1 cellular context compared by ENCODE assay signal in the genomic region with DNA sequence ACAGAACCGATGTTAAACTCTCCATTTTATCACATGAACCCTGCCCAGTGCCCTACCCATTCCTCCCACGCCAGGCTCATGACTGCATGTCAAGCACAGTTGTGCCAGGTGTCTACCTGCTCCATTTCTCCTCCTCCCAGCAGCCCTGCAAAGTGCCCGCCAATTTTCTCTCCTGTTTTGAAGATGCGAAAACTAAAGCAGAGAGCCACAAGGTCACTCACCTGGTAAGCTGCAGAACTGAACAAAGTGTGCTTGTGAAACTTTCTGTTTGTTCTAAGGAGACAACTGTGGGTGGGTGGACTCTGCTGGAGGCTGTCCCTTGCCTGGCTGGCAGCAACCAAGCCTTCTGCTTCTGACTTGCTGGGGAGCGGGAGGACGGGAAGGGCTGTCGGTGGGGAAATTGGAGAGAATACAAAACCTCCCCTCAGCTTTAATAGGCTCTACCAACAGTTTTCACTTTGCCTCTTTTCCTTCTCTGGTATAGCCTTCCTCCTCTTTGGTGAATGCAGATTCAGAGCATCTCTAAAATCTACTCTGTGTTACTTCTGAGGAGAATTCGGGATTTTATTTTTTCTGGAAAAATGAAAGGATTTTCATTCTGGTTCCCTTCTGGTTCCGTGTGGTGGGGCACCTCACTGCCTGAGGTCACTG.
A peak's percentile ranks its signal among the peaks of the same experiment; 100 is the strongest.
TF ChIP-seq lines count a peak whose summit lies in the region.

No MANE protein-coding gene starts in this region.

TF ChIP-seq in HepG2, 621 proteins besides CTCF, POLR2A, EP300 and RAD21 (continued from another document and continues in another):
- TF ChIP-seq, protein P1, sequence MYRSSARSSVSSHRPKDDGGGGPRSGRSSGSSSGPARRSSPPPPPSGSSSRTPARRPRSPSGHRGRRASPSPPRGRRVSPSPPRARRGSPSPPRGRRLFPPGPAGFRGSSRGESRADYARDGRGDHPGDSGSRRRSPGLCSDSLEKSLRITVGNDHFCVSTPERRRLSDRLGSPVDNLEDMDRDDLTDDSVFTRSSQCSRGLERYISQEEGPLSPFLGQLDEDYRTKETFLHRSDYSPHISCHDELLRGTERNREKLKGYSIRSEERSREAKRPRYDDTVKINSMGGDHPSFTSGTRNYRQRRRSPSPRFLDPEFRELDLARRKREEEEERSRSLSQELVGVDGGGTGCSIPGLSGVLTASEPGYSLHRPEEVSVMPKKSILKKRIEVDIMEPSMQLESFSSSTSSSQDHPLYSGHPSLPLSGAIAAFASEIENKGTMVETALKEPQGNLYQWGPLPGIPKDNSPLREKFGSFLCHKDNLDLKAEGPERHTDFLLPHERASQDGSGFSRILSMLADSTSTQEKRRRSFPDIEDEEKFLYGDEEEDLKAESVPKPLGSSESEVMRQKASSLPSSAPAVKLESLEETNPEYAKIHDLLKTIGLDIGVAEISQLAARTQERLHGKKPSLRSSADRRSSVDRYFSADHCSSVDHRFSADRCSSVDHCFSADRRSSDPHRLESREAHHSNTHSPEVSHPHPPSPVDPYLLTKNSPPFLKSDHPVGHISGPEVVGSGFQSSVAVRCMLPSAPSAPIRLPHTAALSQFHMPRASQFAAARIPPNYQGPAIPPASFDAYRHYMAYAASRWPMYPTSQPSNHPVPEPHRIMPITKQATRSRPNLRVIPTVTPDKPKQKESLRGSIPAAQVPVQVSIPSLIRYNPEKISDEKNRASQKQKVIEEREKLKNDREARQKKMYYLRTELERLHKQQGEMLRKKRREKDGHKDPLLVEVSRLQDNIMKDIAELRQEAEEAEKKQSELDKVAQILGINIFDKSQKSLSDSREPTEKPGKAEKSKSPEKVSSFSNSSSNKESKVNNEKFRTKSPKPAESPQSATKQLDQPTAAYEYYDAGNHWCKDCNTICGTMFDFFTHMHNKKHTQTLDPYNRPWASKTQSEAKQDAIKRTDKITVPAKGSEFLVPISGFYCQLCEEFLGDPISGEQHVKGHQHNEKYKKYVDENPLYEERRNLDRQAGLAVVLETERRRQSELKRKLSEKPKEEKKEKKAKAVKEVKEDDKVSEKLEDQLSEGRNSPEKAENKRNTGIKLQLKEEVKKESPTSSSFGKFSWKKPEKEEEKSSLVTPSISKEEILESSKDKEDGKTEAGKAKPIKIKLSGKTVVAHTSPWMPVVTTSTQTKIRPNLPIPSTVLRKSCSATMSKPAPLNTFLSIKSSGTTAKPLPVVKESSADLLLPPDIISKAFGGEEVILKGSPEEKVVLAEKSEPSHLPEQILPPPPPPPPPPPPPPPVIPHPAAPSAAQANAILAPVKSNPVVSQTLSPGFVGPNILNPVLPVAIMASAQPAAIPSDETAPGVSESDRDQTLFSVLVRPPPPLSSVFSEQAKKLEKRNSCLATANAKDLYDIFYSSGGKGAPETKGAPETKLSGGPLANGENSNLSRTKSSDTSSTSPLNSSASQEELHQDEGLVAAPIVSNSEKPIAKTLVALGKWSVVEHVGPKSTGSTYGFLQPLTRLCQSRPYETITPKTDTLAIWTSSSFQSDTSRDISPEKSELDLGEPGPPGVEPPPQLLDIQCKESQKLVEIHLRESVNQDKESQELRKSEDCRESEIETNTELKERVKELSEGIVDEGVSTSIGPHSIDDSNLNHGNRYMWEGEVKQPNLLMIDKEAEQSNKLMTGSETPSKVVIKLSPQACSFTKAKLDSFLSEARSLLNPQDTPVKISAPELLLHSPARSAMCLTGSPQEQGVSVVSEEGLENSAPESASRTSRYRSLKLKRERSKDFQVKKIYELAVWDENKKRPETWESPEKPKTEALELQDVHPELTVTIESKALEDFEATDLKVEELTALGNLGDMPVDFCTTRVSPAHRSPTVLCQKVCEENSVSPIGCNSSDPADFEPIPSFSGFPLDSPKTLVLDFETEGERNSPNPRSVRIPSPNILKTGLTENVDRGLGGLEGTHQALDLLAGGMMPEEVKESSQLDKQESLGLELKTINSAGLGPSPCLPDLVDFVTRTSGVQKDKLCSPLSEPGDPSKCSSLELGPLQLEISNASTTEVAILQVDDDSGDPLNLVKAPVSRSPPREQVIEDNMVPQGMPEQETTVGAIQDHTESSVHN (CRISPR knock-in tag; IDR thresholded peaks at IDR 0.05) = no peak
- TF ChIP-seq ZNF343 (CRISPR knock-in tag; IDR thresholded peaks at IDR 0.05) (no peak), ZBTB21 (CRISPR knock-in tag; IDR thresholded peaks at IDR 0.05) (no peak), ZNF143 (CRISPR knock-in tag; IDR thresholded peaks at IDR 0.05) (0 out of 2 replicates have a peak, but pooled peaks have one; percentile 20), ZNF562 (CRISPR knock-in tag; IDR thresholded peaks at IDR 0.05; ENCODE audit: borderline replicate concordance) (no peak), GABPA (IDR thresholded peaks at IDR 0.05; ENCODE audit: low read depth, low read length) (no peak), GABPA (CRISPR knock-in tag; IDR thresholded peaks at IDR 0.05; ENCODE audit: low read depth) (no peak), ZNF33B (CRISPR knock-in tag; IDR thresholded peaks at IDR 0.05) (no peak), ZNF678 (CRISPR knock-in tag; IDR thresholded peaks at IDR 0.05) (no peak), NR3C1 (CRISPR knock-in tag; IDR thresholded peaks at IDR 0.05) (no peak), ZFAT (CRISPR knock-in tag; conservative IDR thresholded peaks at IDR 0.05) (no peak), KDM5B (CRISPR knock-in tag; IDR thresholded peaks at IDR 0.05; ENCODE audit: borderline replicate concordance) (no peak), HES4 (CRISPR knock-in tag; IDR thresholded peaks at IDR 0.05; ENCODE audit: borderline replicate concordance) (no peak), CENPT (CRISPR knock-in tag; IDR thresholded peaks at IDR 0.05; ENCODE audit: low read depth) (no peak), TBX3 (IDR thresholded peaks at IDR 0.05; ENCODE audit: borderline replicate concordance) (no peak), ISX (CRISPR knock-in tag; conservative IDR thresholded peaks at IDR 0.05) (no peak), ARNTL (CRISPR knock-in tag; IDR thresholded peaks at IDR 0.05) (0 out of 2 replicates have a peak, but pooled peaks have one; percentile 37), ZFP36L2 (CRISPR knock-in tag; IDR thresholded peaks at IDR 0.05) (no peak), SIN3B (IDR thresholded peaks at IDR 0.05; ENCODE audit: low read length) (no peak), MIER3 (CRISPR knock-in tag; IDR thresholded peaks at IDR 0.05; ENCODE audit: borderline replicate concordance) (peak; percentile 47; the same call in 1 of the 2 replicates), MYNN (CRISPR knock-in tag; IDR thresholded peaks at IDR 0.05; ENCODE audit: low read depth) (no peak), ARNT (IDR thresholded peaks at IDR 0.05) (no peak), DPF2 (CRISPR knock-in tag; IDR thresholded peaks at IDR 0.05; ENCODE audit: borderline replicate concordance, low read depth) (no peak), JUNB (CRISPR knock-in tag; IDR thresholded peaks at IDR 0.05; ENCODE audit: borderline replicate concordance) (no peak), RFXAP (CRISPR knock-in tag; IDR thresholded peaks at IDR 0.05; ENCODE audit: borderline replicate concordance) (no peak), NCOA5 (CRISPR knock-in tag; IDR thresholded peaks at IDR 0.05) (no peak), PHF21A (CRISPR knock-in tag; IDR thresholded peaks at IDR 0.05) (no peak), ZFP90 (CRISPR knock-in tag; IDR thresholded peaks at IDR 0.05; ENCODE audit: borderline replicate concordance) (no peak), BCL6 (CRISPR knock-in tag; IDR thresholded peaks at IDR 0.05) (peak; percentile 60), ZNF329 (CRISPR knock-in tag; IDR thresholded peaks at IDR 0.05; ENCODE audit: low read depth) (no peak), ZNF234 (CRISPR knock-in tag; conservative IDR thresholded peaks at IDR 0.05) (no peak), ZNF747 (CRISPR knock-in tag; IDR thresholded peaks at IDR 0.05; ENCODE audit: borderline replicate concordance) (no peak), CCAR2 (optimal IDR thresholded peaks at IDR 0.05; ENCODE audit: low read depth, low read length) (no peak), ZBTB8A (CRISPR knock-in tag; IDR thresholded peaks at IDR 0.05; ENCODE audit: borderline replicate concordance, low read depth) (no peak), TOPORS (CRISPR knock-in tag; IDR thresholded peaks at IDR 0.05) (no peak), ASH2L (IDR thresholded peaks at IDR 0.05; ENCODE audit: insufficient read length, low read depth, low read length) (peak; percentile 33), SOX13 (IDR thresholded peaks at IDR 0.05) (no peak), SOX13 (CRISPR knock-in tag; conservative IDR thresholded peaks at IDR 0.05 in 1 of 2, IDR thresholded peaks at IDR 0.05 in 1 of 2) (peak in 1 of 2 experiments; percentile 87; a peak in 2 of 4 replicates), JUND (CRISPR knock-in tag; IDR thresholded peaks at IDR 0.05) (no peak), ZNF564 (CRISPR knock-in tag; IDR thresholded peaks at IDR 0.05) (no peak), NFATC3 (CRISPR knock-in tag; IDR thresholded peaks at IDR 0.05) (no peak)
- TF ChIP-seq, protein P2, sequence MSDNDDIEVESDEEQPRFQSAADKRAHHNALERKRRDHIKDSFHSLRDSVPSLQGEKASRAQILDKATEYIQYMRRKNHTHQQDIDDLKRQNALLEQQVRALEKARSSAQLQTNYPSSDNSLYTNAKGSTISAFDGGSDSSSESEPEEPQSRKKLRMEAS (IDR thresholded peaks at IDR 0.05) = peak; percentile 56
- TF ChIP-seq, protein P3, sequence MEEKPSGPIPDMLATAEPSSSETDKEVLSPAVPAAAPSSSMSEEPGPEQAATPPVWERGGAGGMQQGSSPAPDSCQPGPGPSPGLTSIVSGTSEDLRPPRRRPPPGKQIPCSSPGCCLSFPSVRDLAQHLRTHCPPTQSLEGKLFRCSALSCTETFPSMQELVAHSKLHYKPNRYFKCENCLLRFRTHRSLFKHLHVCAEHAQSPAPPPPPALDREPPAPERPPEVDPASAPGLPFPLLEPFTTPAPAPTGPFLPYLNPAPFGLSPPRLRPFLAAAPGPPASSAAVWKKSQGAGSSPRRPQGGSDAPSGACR (CRISPR knock-in tag; IDR thresholded peaks at IDR 0.05) = no peak
- TF ChIP-seq, protein P4, sequence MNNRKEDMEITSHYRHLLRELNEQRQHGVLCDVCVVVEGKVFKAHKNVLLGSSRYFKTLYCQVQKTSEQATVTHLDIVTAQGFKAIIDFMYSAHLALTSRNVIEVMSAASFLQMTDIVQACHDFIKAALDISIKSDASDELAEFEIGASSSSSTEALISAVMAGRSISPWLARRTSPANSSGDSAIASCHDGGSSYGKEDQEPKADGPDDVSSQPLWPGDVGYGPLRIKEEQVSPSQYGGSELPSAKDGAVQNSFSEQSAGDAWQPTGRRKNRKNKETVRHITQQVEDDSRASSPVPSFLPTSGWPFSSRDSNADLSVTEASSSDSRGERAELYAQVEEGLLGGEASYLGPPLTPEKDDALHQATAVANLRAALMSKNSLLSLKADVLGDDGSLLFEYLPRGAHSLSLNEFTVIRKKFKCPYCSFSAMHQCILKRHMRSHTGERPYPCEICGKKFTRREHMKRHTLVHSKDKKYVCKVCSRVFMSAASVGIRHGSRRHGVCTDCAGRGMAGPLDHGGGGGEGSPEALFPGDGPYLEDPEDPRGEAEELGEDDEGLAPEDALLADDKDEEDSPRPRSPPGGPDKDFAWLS (CRISPR knock-in tag; IDR thresholded peaks at IDR 0.05; ENCODE audit: borderline replicate concordance) = no peak
- TF ChIP-seq, protein P5, sequence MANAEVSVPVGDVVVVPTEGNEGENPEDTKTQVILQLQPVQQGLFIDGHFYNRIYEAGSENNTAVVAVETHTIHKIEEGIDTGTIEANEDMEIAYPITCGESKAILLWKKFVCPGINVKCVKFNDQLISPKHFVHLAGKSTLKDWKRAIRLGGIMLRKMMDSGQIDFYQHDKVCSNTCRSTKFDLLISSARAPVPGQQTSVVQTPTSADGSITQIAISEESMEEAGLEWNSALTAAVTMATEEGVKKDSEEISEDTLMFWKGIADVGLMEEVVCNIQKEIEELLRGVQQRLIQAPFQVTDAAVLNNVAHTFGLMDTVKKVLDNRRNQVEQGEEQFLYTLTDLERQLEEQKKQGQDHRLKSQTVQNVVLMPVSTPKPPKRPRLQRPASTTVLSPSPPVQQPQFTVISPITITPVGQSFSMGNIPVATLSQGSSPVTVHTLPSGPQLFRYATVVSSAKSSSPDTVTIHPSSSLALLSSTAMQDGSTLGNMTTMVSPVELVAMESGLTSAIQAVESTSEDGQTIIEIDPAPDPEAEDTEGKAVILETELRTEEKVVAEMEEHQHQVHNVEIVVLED (CRISPR knock-in tag; IDR thresholded peaks at IDR 0.05; ENCODE audit: borderline replicate concordance) = no peak; the same call in 1 of the 2 replicates
- TF ChIP-seq, protein P6, sequence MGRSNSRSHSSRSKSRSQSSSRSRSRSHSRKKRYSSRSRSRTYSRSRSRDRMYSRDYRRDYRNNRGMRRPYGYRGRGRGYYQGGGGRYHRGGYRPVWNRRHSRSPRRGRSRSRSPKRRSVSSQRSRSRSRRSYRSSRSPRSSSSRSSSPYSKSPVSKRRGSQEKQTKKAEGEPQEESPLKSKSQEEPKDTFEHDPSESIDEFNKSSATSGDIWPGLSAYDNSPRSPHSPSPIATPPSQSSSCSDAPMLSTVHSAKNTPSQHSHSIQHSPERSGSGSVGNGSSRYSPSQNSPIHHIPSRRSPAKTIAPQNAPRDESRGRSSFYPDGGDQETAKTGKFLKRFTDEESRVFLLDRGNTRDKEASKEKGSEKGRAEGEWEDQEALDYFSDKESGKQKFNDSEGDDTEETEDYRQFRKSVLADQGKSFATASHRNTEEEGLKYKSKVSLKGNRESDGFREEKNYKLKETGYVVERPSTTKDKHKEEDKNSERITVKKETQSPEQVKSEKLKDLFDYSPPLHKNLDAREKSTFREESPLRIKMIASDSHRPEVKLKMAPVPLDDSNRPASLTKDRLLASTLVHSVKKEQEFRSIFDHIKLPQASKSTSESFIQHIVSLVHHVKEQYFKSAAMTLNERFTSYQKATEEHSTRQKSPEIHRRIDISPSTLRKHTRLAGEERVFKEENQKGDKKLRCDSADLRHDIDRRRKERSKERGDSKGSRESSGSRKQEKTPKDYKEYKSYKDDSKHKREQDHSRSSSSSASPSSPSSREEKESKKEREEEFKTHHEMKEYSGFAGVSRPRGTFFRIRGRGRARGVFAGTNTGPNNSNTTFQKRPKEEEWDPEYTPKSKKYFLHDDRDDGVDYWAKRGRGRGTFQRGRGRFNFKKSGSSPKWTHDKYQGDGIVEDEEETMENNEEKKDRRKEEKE (IDR thresholded peaks at IDR 0.05) = no peak
- TF ChIP-seq, protein P7, sequence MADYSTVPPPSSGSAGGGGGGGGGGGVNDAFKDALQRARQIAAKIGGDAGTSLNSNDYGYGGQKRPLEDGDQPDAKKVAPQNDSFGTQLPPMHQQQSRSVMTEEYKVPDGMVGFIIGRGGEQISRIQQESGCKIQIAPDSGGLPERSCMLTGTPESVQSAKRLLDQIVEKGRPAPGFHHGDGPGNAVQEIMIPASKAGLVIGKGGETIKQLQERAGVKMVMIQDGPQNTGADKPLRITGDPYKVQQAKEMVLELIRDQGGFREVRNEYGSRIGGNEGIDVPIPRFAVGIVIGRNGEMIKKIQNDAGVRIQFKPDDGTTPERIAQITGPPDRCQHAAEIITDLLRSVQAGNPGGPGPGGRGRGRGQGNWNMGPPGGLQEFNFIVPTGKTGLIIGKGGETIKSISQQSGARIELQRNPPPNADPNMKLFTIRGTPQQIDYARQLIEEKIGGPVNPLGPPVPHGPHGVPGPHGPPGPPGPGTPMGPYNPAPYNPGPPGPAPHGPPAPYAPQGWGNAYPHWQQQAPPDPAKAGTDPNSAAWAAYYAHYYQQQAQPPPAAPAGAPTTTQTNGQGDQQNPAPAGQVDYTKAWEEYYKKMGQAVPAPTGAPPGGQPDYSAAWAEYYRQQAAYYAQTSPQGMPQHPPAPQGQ (CRISPR knock-in tag; IDR thresholded peaks at IDR 0.05; ENCODE audit: borderline replicate concordance) = no peak
